20 cellular contexts compared by ENCODE assay signal in genomic region chrX:123331859-123332258, GRCh38.
DNase-seq lines count a peak whose midpoint lies in the region; ATAC-seq, FAIRE-seq and TF ChIP-seq lines count a peak whose summit lies in the region.
"Had no signal": no experiment of that assay in that cellular context is flagged by ENCODE, and none has a peak within 500 bp of the region (broad histone marks: within the 10 kb centered on the region; RNA-seq: fewer than 3 reads in every experiment).

No MANE protein-coding gene starts in this region.

- no peaks in the 10 kb centered on the region for H3K36me3 ChIP-seq in lower lobe of right lung

- H3K27ac ChIP-seq in lower lobe of right lung, result no peak overlapping the region
- H3K27ac ChIP-seq: 22Rv1, RWPE1 had no signal

- intact Hi-C loops in lower lobe of right lung (cut with DNase I), result no loop called here

- TF ChIP-seq CTCF in lower lobe of right lung (IDR thresholded peaks at IDR 0.05), result no peak

- H3K4me3 ChIP-seq in lower lobe of right lung, result no peak overlapping the region
- H3K4me3 ChIP-seq: GM23338 had no signal

- H3K9me3 Mint-ChIP-seq in stimulated activated memory B cell treated with anti-CD40 and anti-IgM and Interleukin-4, amounts not matched to agents 10 μg/mL and 1 μg/mL and 100 μg/mL, for 72 hours, result no peaks in the 10 kb centered on the region
- H3K9me3 Mint-ChIP-seq: CD4-positive, alpha-beta memory T cell; GM23338 had no signal

- H3K27ac Mint-ChIP-seq in stimulated activated memory B cell treated with anti-CD40 and anti-IgM and Interleukin-4, amounts not matched to agents 10 μg/mL and 1 μg/mL and 100 μg/mL, for 72 hours, result no peak overlapping the region
- H3K27ac Mint-ChIP-seq: CD4-positive, alpha-beta memory T cell; GM23338 had no signal

- no peaks in the 10 kb centered on the region for H3K4me1 ChIP-seq in lower lobe of right lung

- peak; percentile 48 for FAIRE-seq in GM12892 (lab: Jason Lieb, UNC)
- FAIRE-seq: HepG2 had no signal

- ATAC-seq in GM18868 (IDR thresholded peaks at IDR 0.05; ENCODE audit: unreplicated experiment) (peak; percentile 41), GM21390 (IDR thresholded peaks at IDR 0.05; ENCODE audit: unreplicated experiment) (peak; percentile 39), HG03066 (IDR thresholded peaks at IDR 0.05; ENCODE audit: low read depth, unreplicated experiment) (peak; percentile 41), lower lobe of right lung (no peak)
- no peak for ATAC-seq in stimulated activated memory B cell treated with anti-CD40 and anti-IgM and Interleukin-4, amounts not matched to agents 10 μg/mL and 1 μg/mL and 100 μg/mL, for 72 hours
- ATAC-seq: GM23338, HepG2, PC-3 had no signal

- H3K27me3 ChIP-seq in lower lobe of right lung (ENCODE audit: low read depth), result no peaks in the 10 kb centered on the region

- DNase-seq in GM12892 (ENCODE audit: insufficient read length), result no peak
- no peak for DNase-seq in activated effector memory CD4-positive, alpha-beta T cell treated with Interleukin-2 at 50 U/mL for 16 hours
- no peak for DNase-seq in lower lobe of right lung
- no peak for DNase-seq in NCI-H187 treated with DMSO at 0.1 percent for 48 hours (lab: John Stamatoyannopoulos, UW)
- DNase-seq: CD4-positive, alpha-beta memory T cell; KG1; NCI-H1436; NCI-H2029 treated with DMSO at 0.1 percent for 48 hours; NCI-H510A; NCI-H774; PC-3; T-helper 2 cell had no signal

- no peaks in the 10 kb centered on the region for H3K36me3 Mint-ChIP-seq in stimulated activated memory B cell treated with anti-CD40 and anti-IgM and Interleukin-4, amounts not matched to agents 10 μg/mL and 1 μg/mL and 100 μg/mL, for 72 hours
- H3K36me3 Mint-ChIP-seq: CD4-positive, alpha-beta memory T cell had no signal

- H3K27me3 Mint-ChIP-seq in stimulated activated memory B cell treated with anti-CD40 and anti-IgM and Interleukin-4, amounts not matched to agents 10 μg/mL and 1 μg/mL and 100 μg/mL, for 72 hours, result no peaks in the 10 kb centered on the region
- H3K27me3 Mint-ChIP-seq: CD4-positive, alpha-beta memory T cell had no signal

- H3K9me3 ChIP-seq in lower lobe of right lung, result no peaks in the 10 kb centered on the region

- no peaks in the 10 kb centered on the region for H3K4me1 Mint-ChIP-seq in stimulated activated memory B cell treated with anti-CD40 and anti-IgM and Interleukin-4, amounts not matched to agents 10 μg/mL and 1 μg/mL and 100 μg/mL, for 72 hours
- H3K4me1 Mint-ChIP-seq: CD4-positive, alpha-beta memory T cell had no signal

- no peak for TF ChIP-seq POLR2A in GM12892 (IDR thresholded peaks at IDR 0.05; ENCODE audit: low read depth, low read length)

- H3K4me3 Mint-ChIP-seq in stimulated activated memory B cell treated with anti-CD40 and anti-IgM and Interleukin-4, amounts not matched to agents 10 μg/mL and 1 μg/mL and 100 μg/mL, for 72 hours, result no peak overlapping the region
- H3K4me3 Mint-ChIP-seq: CD4-positive, alpha-beta memory T cell; GM23338 had no signal

Comparison
In these comparisons a context has a peak if more than half of its experiments do, and no peak if none do; other contexts are left out.
1. ATAC-seq: peak in GM18868 (single experiment), GM21390 (single experiment) and HG03066 (single experiment); none in lower lobe of right lung (0 of 2) and stimulated activated memory B cell treated with anti-CD40 and anti-IgM and Interleukin-4, amounts not matched to agents 10 μg/mL and 1 μg/mL and 100 μg/mL, for 72 hours (single experiment).